Comparison of ENCODE assay signal across 3 cellular contexts in genomic region chr4:78460368-78460767, GRCh38.
TF ChIP-seq lines count a peak whose summit lies in the region.

No MANE protein-coding gene starts in this region.

TF ChIP-seq in A549, 52 proteins besides CTCF, POLR2A, EP300 and RAD21:
- TF ChIP-seq, protein P1, sequence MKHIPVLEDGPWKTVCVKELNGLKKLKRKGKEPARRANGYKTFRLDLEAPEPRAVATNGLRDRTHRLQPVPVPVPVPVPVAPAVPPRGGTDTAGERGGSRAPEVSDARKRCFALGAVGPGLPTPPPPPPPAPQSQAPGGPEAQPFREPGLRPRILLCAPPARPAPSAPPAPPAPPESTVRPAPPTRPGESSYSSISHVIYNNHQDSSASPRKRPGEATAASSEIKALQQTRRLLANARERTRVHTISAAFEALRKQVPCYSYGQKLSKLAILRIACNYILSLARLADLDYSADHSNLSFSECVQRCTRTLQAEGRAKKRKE (CRISPR knock-in tag; IDR thresholded peaks at IDR 0.05; ENCODE audit: low read depth), result no peak
- TF ChIP-seq CEBPB (IDR thresholded peaks at IDR 0.05) (peak; percentile 62 to 73; a peak in 3 of 4 replicates), GATA3 (IDR thresholded peaks at IDR 0.05; ENCODE audit: borderline replicate concordance) (no peak), MYC (IDR thresholded peaks at IDR 0.05; ENCODE audit: borderline replicate concordance, low read length) (no peak), ZFP36 (IDR thresholded peaks at IDR 0.05; ENCODE audit: borderline replicate concordance, partially characterized antibody) (no peak)
- TF ChIP-seq, protein P2, sequence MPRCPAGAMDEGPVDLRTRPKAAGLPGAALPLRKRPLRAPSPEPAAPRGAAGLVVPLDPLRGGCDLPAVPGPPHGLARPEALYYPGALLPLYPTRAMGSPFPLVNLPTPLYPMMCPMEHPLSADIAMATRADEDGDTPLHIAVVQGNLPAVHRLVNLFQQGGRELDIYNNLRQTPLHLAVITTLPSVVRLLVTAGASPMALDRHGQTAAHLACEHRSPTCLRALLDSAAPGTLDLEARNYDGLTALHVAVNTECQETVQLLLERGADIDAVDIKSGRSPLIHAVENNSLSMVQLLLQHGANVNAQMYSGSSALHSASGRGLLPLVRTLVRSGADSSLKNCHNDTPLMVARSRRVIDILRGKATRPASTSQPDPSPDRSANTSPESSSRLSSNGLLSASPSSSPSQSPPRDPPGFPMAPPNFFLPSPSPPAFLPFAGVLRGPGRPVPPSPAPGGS (IDR thresholded peaks at IDR 0.05), result no peak

TF ChIP-seq in Ishikawa, 13 proteins besides CTCF, POLR2A, EP300 and RAD21:
- TF ChIP-seq EGR1 (IDR thresholded peaks at IDR 0.05) (no peak), CREB1 (IDR thresholded peaks at IDR 0.05; ENCODE audit: low read depth) (no peak), CEBPB (IDR thresholded peaks at IDR 0.05) (peak; percentile 54), REST (IDR thresholded peaks at IDR 0.05; ENCODE audit: low read depth) (no peak)

TF ChIP-seq in H1, 55 proteins besides CTCF, POLR2A, EP300 and RAD21:
- TF ChIP-seq HDAC2 (IDR thresholded peaks at IDR 0.05; ENCODE audit: borderline replicate concordance in 1 of 2, low read depth in 2 of 2, low read length in 2 of 2), result no peak
- peak; percentile 82; the same call in 1 of the 2 replicates for TF ChIP-seq CEBPB (IDR thresholded peaks at IDR 0.05; ENCODE audit: low read depth, low read length)
- no peak for TF ChIP-seq TEAD4 (IDR thresholded peaks at IDR 0.05; ENCODE audit: low read depth, low read length)
